In the genomic region with DNA sequence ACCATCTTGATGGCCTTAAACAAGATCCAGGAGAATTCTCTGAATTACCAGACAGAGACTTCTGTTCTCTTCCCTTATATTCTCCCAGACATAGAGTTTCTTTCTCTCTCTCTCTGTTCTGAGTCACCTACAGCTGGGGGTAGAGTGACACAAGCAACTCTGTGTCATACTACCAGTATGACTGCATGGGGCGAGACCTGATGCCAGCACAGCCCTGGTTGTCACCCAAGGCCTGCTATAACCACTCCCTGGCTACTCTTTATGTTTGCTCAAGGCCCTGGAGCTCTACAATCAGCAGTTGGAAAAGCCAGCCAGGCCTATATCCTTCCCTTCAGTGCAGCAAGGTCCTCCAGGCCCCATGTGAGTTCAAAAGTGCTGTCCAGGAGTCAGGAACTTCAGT, we compare ENCODE assay signal across 15 cellular contexts.
A peak's percentile ranks its signal among the peaks of the same experiment; 100 is the strongest.
DNase-seq lines count a peak whose midpoint lies in the region; ATAC-seq and TF ChIP-seq lines count a peak whose summit lies in the region.
"Had no signal": no experiment of that assay in that cellular context is flagged by ENCODE, and none has a peak within 500 bp of the region (broad histone marks: within the 10 kb centered on the region; RNA-seq: fewer than 3 reads in every experiment).

No MANE protein-coding gene starts in this region.

- no peaks in the 10 kb centered on the region for H3K9me3 Mint-ChIP-seq in activated naive CD4-positive, alpha-beta T cell treated with anti-CD3 and anti-CD28 coated beads, Interleukin-2, amount 50 U/mL, for 72 hours

- H3K27ac ChIP-seq in colonic mucosa = no peak overlapping the region

- ATAC-seq in activated naive CD4-positive, alpha-beta T cell treated with anti-CD3 and anti-CD28 coated beads, Interleukin-2, amount 50 U/mL, for 72 hours = peak; percentile 45 to 62
- ATAC-seq in HG03342 (IDR thresholded peaks at IDR 0.05; ENCODE audit: unreplicated experiment) (no peak), HG03280 (IDR thresholded peaks at IDR 0.05; ENCODE audit: unreplicated experiment) (no peak)
- ATAC-seq: GM12878, K562 had no signal

- H3K4me1 ChIP-seq in colonic mucosa = no peaks in the 10 kb centered on the region

- DNase-seq in activated naive CD4-positive, alpha-beta T cell treated with anti-CD3 and anti-CD28 coated beads, Interleukin-2, amount 50 U/mL, for 72 hours (ENCODE audit: low spot score in 2 of 2) = no peak
- DNase-seq in activated naive CD4-positive, alpha-beta T cell treated with Interleukin-2 at 50 U/mL for 16 hours = no peak
- DNase-seq in Daoy (ENCODE audit: low read depth) = peak; percentile 3
- DNase-seq in epithelial cell of esophagus (ENCODE audit: low read depth) = peak; percentile 11
- DNase-seq in renal cortical epithelial cell (ENCODE audit: low read depth) = peak; percentile 2
- DNase-seq in colonic mucosa = no peak
- DNase-seq: C1 segment of cervical spinal cord, HCEC 1CT, HFFc6 had no signal

- no peak overlapping the region for H3K27ac Mint-ChIP-seq in activated naive CD4-positive, alpha-beta T cell treated with anti-CD3 and anti-CD28 coated beads, Interleukin-2, amount 50 U/mL, for 72 hours
- H3K27ac Mint-ChIP-seq: B cell; CD4-positive, alpha-beta memory T cell; HFFc6 had no signal

- intact Hi-C loops in colonic mucosa (cut with DNase I) = no loop called here

- TF ChIP-seq CTCF in epithelial cell of esophagus (IDR thresholded peaks at IDR 0.05; ENCODE audit: insufficient read depth, low read depth, low read length, missing control alignments) = no peak
- no peak for TF ChIP-seq CTCF in colonic mucosa (IDR thresholded peaks at IDR 0.05)

- no peaks in the 10 kb centered on the region for H3K9me3 ChIP-seq in colonic mucosa

- H3K36me3 ChIP-seq in colonic mucosa = no peaks in the 10 kb centered on the region

- no peaks in the 10 kb centered on the region for H3K36me3 Mint-ChIP-seq in activated naive CD4-positive, alpha-beta T cell treated with anti-CD3 and anti-CD28 coated beads, Interleukin-2, amount 50 U/mL, for 72 hours
- H3K36me3 Mint-ChIP-seq: CD4-positive, alpha-beta memory T cell had no signal

- H3K27me3 ChIP-seq in colonic mucosa = no peaks in the 10 kb centered on the region

- H3K9ac ChIP-seq in colonic mucosa (ENCODE audit: low read depth in 2 of 2, low read length in 2 of 2) = no peak overlapping the region

- no peak overlapping the region for H3K4me3 ChIP-seq in epithelial cell of esophagus (ENCODE audit: low read length)
- no peak overlapping the region for H3K4me3 ChIP-seq in colonic mucosa
- H3K4me3 ChIP-seq: GM12878, K562 had no signal

Comparison
In these comparisons a context has a peak if more than half of its experiments do, and no peak if none do; other contexts are left out.
1. ATAC-seq: peak in activated naive CD4-positive, alpha-beta T cell treated with anti-CD3 and anti-CD28 coated beads, Interleukin-2, amount 50 U/mL, for 72 hours (2 of 2); none in HG03342 (single experiment) and HG03280 (single experiment).
2. DNase-seq: peak in Daoy (single experiment), epithelial cell of esophagus (single experiment) and renal cortical epithelial cell (single experiment); none in activated naive CD4-positive, alpha-beta T cell treated with anti-CD3 and anti-CD28 coated beads, Interleukin-2, amount 50 U/mL, for 72 hours (0 of 2), activated naive CD4-positive, alpha-beta T cell treated with Interleukin-2 at 50 U/mL for 16 hours (single experiment) and colonic mucosa (single experiment).